11 cellular contexts compared by ENCODE assay signal in the genomic region with DNA sequence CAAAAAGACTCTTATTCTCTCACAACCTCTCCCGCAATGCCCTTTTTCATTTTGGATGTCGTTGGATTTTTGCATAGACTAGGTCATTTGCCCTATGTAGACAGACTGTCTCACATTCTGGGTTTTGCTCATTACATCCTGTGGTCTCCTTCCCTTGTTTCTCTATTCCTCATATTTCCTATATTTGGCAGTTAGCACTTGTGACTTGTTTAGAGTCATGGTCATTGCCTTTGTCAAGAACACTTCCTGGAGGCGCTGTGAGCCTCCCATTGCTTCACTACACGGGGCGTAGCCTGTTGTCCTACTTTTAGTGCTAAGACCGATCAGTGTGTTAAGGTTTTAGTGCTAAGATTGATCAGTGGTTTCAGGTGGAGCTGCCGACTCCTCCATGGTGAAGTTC. TPM values are rescaled to one million over a fixed set of nuclear protein-coding genes. Genes with fewer than 3 reads are reported as not detected.
DNase-seq lines count a peak whose midpoint lies in the region; ATAC-seq and TF ChIP-seq lines count a peak whose summit lies in the region.
"Had no signal": no experiment of that assay in that cellular context is flagged by ENCODE, and none has a peak within 500 bp of the region (broad histone marks: within the 10 kb centered on the region; RNA-seq: fewer than 3 reads in every experiment).

No MANE protein-coding gene starts in this region.

- intact Hi-C loops in activated CD4-positive, alpha-beta T cell treated with anti-CD3 and anti-CD28 coated beads for 36 hours (cut with DNase I, micrococcal nuclease), result no loop called here
- intact Hi-C loops in activated B cell treated with CpG ODN at 0.5 μM for 24 hours (cut with micrococcal nuclease), result no loop called here

- H3K27ac Mint-ChIP-seq in activated CD4-positive, alpha-beta T cell treated with anti-CD3 and anti-CD28 coated beads for 36 hours, result peak overlapping the region; percentile 17
- peak overlapping the region; percentile 46 for H3K27ac Mint-ChIP-seq in activated B cell treated with CpG ODN at 0.5 μM for 24 hours
- H3K27ac Mint-ChIP-seq: mesothelial cell of epicardium had no signal

- TF ChIP-seq CTCF in activated B cell treated with CpG ODN at 0.5 μM for 24 hours (IDR thresholded peaks at IDR 0.05), result no peak

- POLR2A ChIA-PET in activated CD4-positive, alpha-beta T cell treated with anti-CD3 and anti-CD28 coated beads for 36 hours (lab: Charles Lee), result no interaction called here
- POLR2A ChIA-PET in activated B cell treated with CpG ODN at 0.5 μM for 24 hours (lab: Charles Lee), result no interaction called here

- no peaks in the 10 kb centered on the region for H3K9me3 Mint-ChIP-seq in activated CD4-positive, alpha-beta T cell treated with anti-CD3 and anti-CD28 coated beads for 36 hours (ENCODE audit: low read depth)
- no peaks in the 10 kb centered on the region for H3K9me3 Mint-ChIP-seq in activated B cell treated with CpG ODN at 0.5 μM for 24 hours
- H3K9me3 Mint-ChIP-seq: mesothelial cell of epicardium had no signal

- ATAC-seq in activated CD4-positive, alpha-beta T cell treated with anti-CD3 and anti-CD28 coated beads for 36 hours, result peak; percentile 13
- peak; percentile 62 for ATAC-seq in GM21529 (IDR thresholded peaks at IDR 0.05; ENCODE audit: unreplicated experiment)
- peak; percentile 31 for ATAC-seq in activated B cell treated with CpG ODN at 0.5 μM for 24 hours (ENCODE audit: low read depth)
- no peak for ATAC-seq in GM19397 (IDR thresholded peaks at IDR 0.05; ENCODE audit: unreplicated experiment)

- no peak overlapping the region for H3K4me3 Mint-ChIP-seq in activated CD4-positive, alpha-beta T cell treated with anti-CD3 and anti-CD28 coated beads for 36 hours
- H3K4me3 Mint-ChIP-seq in activated B cell treated with CpG ODN at 0.5 μM for 24 hours, result no peak overlapping the region
- H3K4me3 Mint-ChIP-seq: mesothelial cell of epicardium had no signal

- H3K4me1 Mint-ChIP-seq in activated CD4-positive, alpha-beta T cell treated with anti-CD3 and anti-CD28 coated beads for 36 hours, result peaks cover 31% of the 10 kb centered on the region
- H3K4me1 Mint-ChIP-seq in activated B cell treated with CpG ODN at 0.5 μM for 24 hours, result peaks cover 10% of the 10 kb centered on the region
- H3K4me1 Mint-ChIP-seq: mesothelial cell of epicardium had no signal

- DNase-seq in activated CD4-positive, alpha-beta T cell treated with anti-CD3 and anti-CD28 coated beads for 36 hours, result no peak
- no peak for DNase-seq in activated CD4-positive, alpha-beta T cell treated with anti-CD3 and anti-CD28 coated beads for 4 hours
- DNase-seq in activated B cell treated with CpG ODN at 0.5 μM for 24 hours (no peak), pons (ENCODE audit: low spot score) (peak; percentile 24), NCI-H526 (lab: John Stamatoyannopoulos, UW) (no peak), SW 1271 (lab: John Stamatoyannopoulos, UW) (no peak)
- DNase-seq: IMR-90, NCI-H748 treated with DMSO at 0.1 percent for 48 hours had no signal

- H3K36me3 Mint-ChIP-seq in activated CD4-positive, alpha-beta T cell treated with anti-CD3 and anti-CD28 coated beads for 36 hours (ENCODE audit: low read depth), result peaks cover 18% of the 10 kb centered on the region
- H3K36me3 Mint-ChIP-seq in activated B cell treated with CpG ODN at 0.5 μM for 24 hours (ENCODE audit: low read depth), result peaks cover 46% of the 10 kb centered on the region
- H3K36me3 Mint-ChIP-seq: mesothelial cell of epicardium had no signal

- H3K27me3 Mint-ChIP-seq in activated CD4-positive, alpha-beta T cell treated with anti-CD3 and anti-CD28 coated beads for 36 hours, result no peaks in the 10 kb centered on the region
- no peaks in the 10 kb centered on the region for H3K27me3 Mint-ChIP-seq in activated B cell treated with CpG ODN at 0.5 μM for 24 hours

- CTCF ChIA-PET in activated CD4-positive, alpha-beta T cell treated with anti-CD3 and anti-CD28 coated beads for 36 hours (lab: Charles Lee), result interaction anchor here (0.8 to 1.8 kb wide), 4 partner anchors 10 to 109 kb away, joined by 3 to 7 read pairs (median 3); no protein-coding TSS in a partner anchor
- CTCF ChIA-PET in activated B cell treated with CpG ODN at 0.5 μM for 24 hours (lab: Charles Lee), result interaction anchor here (0.6 kb wide), 1 partner anchor 88 kb away, joined by 3 read pairs; no protein-coding TSS in a partner anchor

RNA-seq across cellular contexts. Expression of a gene that starts 16.1 kb away (rescaled TPM):
- 10 to 100 TPM; 40.0 to 40.2 TPM for total RNA-seq in activated CD4-positive, alpha-beta T cell treated with anti-CD3 and anti-CD28 coated beads for 36 hours
- 55.6 and 56.2 TPM in 2 replicates for total RNA-seq in activated B cell treated with CpG ODN at 0.5 μM for 24 hours
